Comparison of ENCODE assay signal across 29 cellular contexts in the genomic region with DNA sequence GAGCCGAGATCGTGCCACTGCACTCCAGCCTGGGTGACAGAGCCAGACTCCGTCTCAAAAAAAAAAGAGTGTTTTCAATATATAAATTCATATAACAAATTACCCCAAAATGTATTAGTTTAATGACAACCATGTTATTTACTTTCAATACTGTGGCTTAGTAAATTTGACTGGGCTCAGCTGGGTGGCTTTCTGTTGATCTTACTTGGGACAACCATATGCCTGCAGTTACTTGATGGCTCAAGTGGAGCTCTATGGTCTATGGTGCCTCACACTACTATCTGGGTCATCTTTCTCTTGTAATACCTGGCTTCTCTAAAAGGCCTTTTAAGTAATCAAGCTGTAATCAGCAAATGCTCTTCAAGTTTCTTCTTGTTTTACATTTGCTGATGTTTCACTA.
"Had no signal": no experiment of that assay in that cellular context is flagged by ENCODE, and none has a peak within 500 bp of the region (broad histone marks: within the 10 kb centered on the region; RNA-seq: fewer than 3 reads in every experiment).

No MANE protein-coding gene starts in this region.

- FAIRE-seq: urothelium cell line had no signal

- H3K27ac ChIP-seq: stomach, suprapubic skin, testis, thoracic aorta, thyroid gland, tibial artery, tibial nerve, transverse colon, upper lobe of left lung, upper lobe of right lung, uterus, vagina had no signal

- H3K36me3 ChIP-seq: stomach, suprapubic skin, thoracic aorta, thyroid gland, tibial artery, tibial nerve, transverse colon, upper lobe of left lung, upper lobe of right lung, uterus, vagina had no signal

- H3K27ac Mint-ChIP-seq: stimulated activated effector memory CD8-positive, alpha-beta T cell treated with anti-CD3 and anti-CD28 coated beads, Interleukin-12 subunit alpha, Interleukin-12 subunit beta, amount 100 ng/mL, for 72 hours; stimulated activated memory B cell treated with anti-CD40 and anti-IgM and Interleukin-4, amounts not matched to agents 10 μg/mL and 1 μg/mL and 100 μg/mL, for 72 hours; stimulated activated naive B cell treated with anti-CD40 and anti-IgM and Interleukin-4, amounts not matched to agents 10 μg/mL and 1 μg/mL and 100 μg/mL, for 72 hours; stimulated activated naive CD8-positive, alpha-beta T cell treated with anti-CD3 and anti-CD28 coated beads, Interleukin-15, amount 100 ng/mL, for 72 hours; stimulated activated naive CD8-positive, alpha-beta T cell treated with anti-CD3 and anti-CD28 coated beads, Interleukin-15, Interleukin-2, amounts not matched to agents 100 ng/mL and 50 ng/mL, for 24 hours; type B pancreatic cell had no signal

- H3K4me1 ChIP-seq: stomach, suprapubic skin, testis, thyroid gland, tibial artery, tibial nerve, transverse colon, upper lobe of left lung, upper lobe of right lung, uterus, vagina had no signal

- H3K4me1 Mint-ChIP-seq: stimulated activated effector memory CD8-positive, alpha-beta T cell treated with anti-CD3 and anti-CD28 coated beads, Interleukin-12 subunit alpha, Interleukin-12 subunit beta, amount 100 ng/mL, for 72 hours; stimulated activated memory B cell treated with anti-CD40 and anti-IgM and Interleukin-4, amounts not matched to agents 10 μg/mL and 1 μg/mL and 100 μg/mL, for 72 hours; stimulated activated naive B cell treated with anti-CD40 and anti-IgM and Interleukin-4, amounts not matched to agents 10 μg/mL and 1 μg/mL and 100 μg/mL, for 72 hours; stimulated activated naive CD8-positive, alpha-beta T cell treated with anti-CD3 and anti-CD28 coated beads, Interleukin-15, amount 100 ng/mL, for 72 hours had no signal

- H3K9me3 Mint-ChIP-seq: type B pancreatic cell had no signal

- DNase-seq: stimulated activated CD4-positive, alpha-beta T cell treated with anti-CD3 and anti-CD28 coated beads, Interleukin-2, amount 100 ng/mL, for 48 hours; stimulated activated CD4-positive, alpha-beta T cell treated with anti-CD3 and anti-CD28 coated beads, Interleukin-4, amount 100 ng/mL, for 1 hour; stimulated activated CD4-positive, alpha-beta T cell treated with anti-CD3 and anti-CD28 coated beads, Interleukin-4, amount 100 ng/mL, for 24 hours; stimulated activated CD4-positive, alpha-beta T cell treated with anti-CD3 and anti-CD28 coated beads, Interleukin-4, amount 100 ng/mL, for 4 hours; stimulated activated CD8-positive, alpha-beta memory T cell treated with anti-CD3 and anti-CD28 coated beads, Interleukin-4, amount 100 ng/mL, for 48 hours; stimulated activated naive B cell treated with anti-CD40 and anti-IgM and Interleukin-4, amounts not matched to agents 10 μg/mL and 1 μg/mL and 100 μg/mL, for 72 hours; stimulated activated naive CD4-positive, alpha-beta T cell; stimulated activated naive CD4-positive, alpha-beta T cell treated with Interleukin-2 at 50 U/mL for 16 hours; stimulated activated naive CD8-positive, alpha-beta T cell treated with anti-CD3 and anti-CD28 coated beads, Interleukin-15, amount 100 ng/mL, for 72 hours; stimulated activated naive CD8-positive, alpha-beta T cell treated with anti-CD3 and anti-CD28 coated beads, Interleukin-15, Interleukin-2, amounts not matched to agents 100 U/mL and 50 U/mL, for 24 hours; stomach; substantia nigra; testis; thyroid gland; tibial artery; transverse colon; trophoblast cell; upper lobe of left lung; upper lobe of right lung; uterus had no signal

- H3K4me3 Mint-ChIP-seq: stimulated activated effector memory CD8-positive, alpha-beta T cell treated with anti-CD3 and anti-CD28 coated beads, Interleukin-12 subunit alpha, Interleukin-12 subunit beta, amount 100 ng/mL, for 72 hours; stimulated activated memory B cell treated with anti-CD40 and anti-IgM and Interleukin-4, amounts not matched to agents 10 μg/mL and 1 μg/mL and 100 μg/mL, for 72 hours; stimulated activated naive B cell treated with anti-CD40 and anti-IgM and Interleukin-4, amounts not matched to agents 10 μg/mL and 1 μg/mL and 100 μg/mL, for 72 hours; stimulated activated naive CD8-positive, alpha-beta T cell treated with anti-CD3 and anti-CD28 coated beads, Interleukin-15, amount 100 ng/mL, for 72 hours; stimulated activated naive CD8-positive, alpha-beta T cell treated with anti-CD3 and anti-CD28 coated beads, Interleukin-15, Interleukin-2, amounts not matched to agents 100 ng/mL and 50 ng/mL, for 24 hours; type B pancreatic cell had no signal

- H3K9me3 ChIP-seq: testis, thoracic aorta, thyroid gland, transverse colon, uterus, vagina had no signal

- H3K27me3 ChIP-seq: stomach, suprapubic skin, testis, thyroid gland, tibial artery, tibial nerve, transverse colon, upper lobe of left lung, upper lobe of right lung, uterus, vagina had no signal

- H3K27me3 Mint-ChIP-seq: stimulated activated memory B cell treated with anti-CD40 and anti-IgM and Interleukin-4, amounts not matched to agents 10 μg/mL and 1 μg/mL and 100 μg/mL, for 72 hours; stimulated activated naive B cell treated with anti-CD40 and anti-IgM and Interleukin-4, amounts not matched to agents 10 μg/mL and 1 μg/mL and 100 μg/mL, for 72 hours; stimulated activated naive CD8-positive, alpha-beta T cell treated with anti-CD3 and anti-CD28 coated beads, Interleukin-15, amount 100 ng/mL, for 72 hours; stimulated activated naive CD8-positive, alpha-beta T cell treated with anti-CD3 and anti-CD28 coated beads, Interleukin-15, Interleukin-2, amounts not matched to agents 100 ng/mL and 50 ng/mL, for 24 hours; type B pancreatic cell had no signal

- H3K36me3 Mint-ChIP-seq: stimulated activated effector memory CD8-positive, alpha-beta T cell treated with anti-CD3 and anti-CD28 coated beads, Interleukin-12 subunit alpha, Interleukin-12 subunit beta, amount 100 ng/mL, for 72 hours; stimulated activated memory B cell treated with anti-CD40 and anti-IgM and Interleukin-4, amounts not matched to agents 10 μg/mL and 1 μg/mL and 100 μg/mL, for 72 hours; stimulated activated naive B cell treated with anti-CD40 and anti-IgM and Interleukin-4, amounts not matched to agents 10 μg/mL and 1 μg/mL and 100 μg/mL, for 72 hours; type B pancreatic cell had no signal

- H3K4me3 ChIP-seq: stomach, suprapubic skin, testis, thoracic aorta, thyroid gland, tibial artery, tibial nerve, transverse colon, upper lobe of left lung, upper lobe of right lung, uterus, vagina had no signal

- ATAC-seq: stimulated activated effector memory CD8-positive, alpha-beta T cell treated with anti-CD3 and anti-CD28 coated beads, Interleukin-12 subunit alpha, Interleukin-12 subunit beta, amount 100 ng/mL, for 72 hours; stimulated activated memory B cell treated with anti-CD40 and anti-IgM and Interleukin-4, amounts not matched to agents 10 μg/mL and 1 μg/mL and 100 μg/mL, for 72 hours; stimulated activated naive B cell treated with anti-CD40 and anti-IgM and Interleukin-4, amounts not matched to agents 10 μg/mL and 1 μg/mL and 100 μg/mL, for 72 hours; stimulated activated naive CD8-positive, alpha-beta T cell treated with anti-CD3 and anti-CD28 coated beads, Interleukin-15, amount 100 ng/mL, for 72 hours; stimulated activated naive CD8-positive, alpha-beta T cell treated with anti-CD3 and anti-CD28 coated beads, Interleukin-15, Interleukin-2, amounts not matched to agents 100 U/mL and 50 U/mL, for 24 hours; upper lobe of right lung had no signal
